ENCODE assay signal across 8 cellular contexts in the genomic region with DNA sequence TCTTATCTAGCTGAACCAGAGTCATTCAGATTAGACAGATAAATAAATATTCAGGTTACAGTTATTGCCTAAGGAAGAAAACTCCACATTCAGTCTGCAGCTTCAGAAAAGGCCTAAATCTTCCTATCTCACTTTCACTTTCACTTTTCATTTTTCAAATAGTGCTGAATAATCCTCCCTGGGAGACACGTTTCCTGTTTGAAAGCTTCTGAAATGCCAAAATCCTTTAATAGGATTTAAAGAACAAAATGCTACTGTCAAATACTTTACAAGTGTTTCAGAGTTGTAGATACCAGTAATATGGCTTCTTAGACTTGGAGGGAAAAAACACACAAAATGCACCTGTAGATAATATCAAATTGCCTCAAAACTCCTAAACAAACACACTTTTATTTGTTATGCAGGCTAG.
DNase-seq lines count a peak whose midpoint lies in the region; ATAC-seq lines count a peak whose summit lies in the region.

No MANE protein-coding gene starts in this region.

- H3K36me3 Mint-ChIP-seq in activated T-cell treated with anti-CD3 and anti-CD28 coated beads, Interleukin-2, amount 50 U/mL, for 24 hours (ENCODE audit: low read depth): peaks cover 75% of the 10 kb centered on the region

- H3K27me3 Mint-ChIP-seq in activated T-cell treated with anti-CD3 and anti-CD28 coated beads, Interleukin-2, amount 50 U/mL, for 24 hours: no peaks in the 10 kb centered on the region

- H3K36me3 ChIP-seq in mucosa of rectum (ENCODE audit: control insufficient read depth in 2 of 2, insufficient read depth in 2 of 2, low read length in 2 of 2): peaks cover 17 to 26% of the 10 kb centered on the region in 2 donors

- H3K4me3 ChIP-seq in mucosa of rectum (ENCODE audit: low read length in 2 of 2): peak overlapping the region; percentile 35 to 48

- peaks cover 14 to 20% of the 10 kb centered on the region in 2 donors for H3K4me1 ChIP-seq in mucosa of rectum (ENCODE audit: control insufficient read depth in 2 of 2, insufficient read depth in 2 of 2, low read length in 2 of 2)

- no peaks in the 10 kb centered on the region for H3K27me3 ChIP-seq in mucosa of rectum (ENCODE audit: control insufficient read depth in 2 of 2, insufficient read depth in 2 of 2, low read length in 2 of 2)

- H3K4me1 Mint-ChIP-seq in activated T-cell treated with anti-CD3 and anti-CD28 coated beads, Interleukin-2, amount 50 U/mL, for 24 hours (ENCODE audit: low read depth): peaks cover 41% of the 10 kb centered on the region

- no peak for DNase-seq in activated T-cell treated with anti-CD3 and anti-CD28 coated beads, Interleukin-2, amount 50 U/mL, for 24 hours
- no peak for DNase-seq in activated T-cell treated with anti-CD3 and anti-CD28 coated beads, Interleukin-2, amount 50 U/mL, for 1 hour
- DNase-seq in NCI-H82 (lab: John Stamatoyannopoulos, UW) (peak; percentile 86), caudate nucleus (lab: John Stamatoyannopoulos, UW) (no peak), GF-D8 (lab: John Stamatoyannopoulos, UW) (no peak)

- H3K4me3 Mint-ChIP-seq in activated T-cell treated with anti-CD3 and anti-CD28 coated beads, Interleukin-2, amount 50 U/mL, for 24 hours: peak overlapping the region; percentile 76

- ATAC-seq in GM21526 (IDR thresholded peaks at IDR 0.05; ENCODE audit: low FRiP score, unreplicated experiment) (no peak), HG02798 (IDR thresholded peaks at IDR 0.05; ENCODE audit: poor library complexity, unreplicated experiment) (no peak)

- H3K27ac ChIP-seq in caudate nucleus (ENCODE audit: low read depth, low read length) (peak overlapping the region; percentile 60), mucosa of rectum (ENCODE audit: low read depth in 2 of 2, low read length in 2 of 2) (peak overlapping the region; percentile 16 to 51)

- no peaks in the 10 kb centered on the region for H3K9me3 ChIP-seq in mucosa of rectum (ENCODE audit: control insufficient read depth in 2 of 2, low read length in 2 of 2)

- peak overlapping the region; percentile 26 to 57 for H3K9ac ChIP-seq in mucosa of rectum (ENCODE audit: low read depth in 1 of 2, low read length in 2 of 2)

- no peaks in the 10 kb centered on the region for H3K9me3 Mint-ChIP-seq in activated T-cell treated with anti-CD3 and anti-CD28 coated beads, Interleukin-2, amount 50 U/mL, for 24 hours

- H3K27ac Mint-ChIP-seq in activated T-cell treated with anti-CD3 and anti-CD28 coated beads, Interleukin-2, amount 50 U/mL, for 24 hours: peak overlapping the region; percentile 94
